9 cellular contexts compared by ENCODE assay signal in the genomic region with DNA sequence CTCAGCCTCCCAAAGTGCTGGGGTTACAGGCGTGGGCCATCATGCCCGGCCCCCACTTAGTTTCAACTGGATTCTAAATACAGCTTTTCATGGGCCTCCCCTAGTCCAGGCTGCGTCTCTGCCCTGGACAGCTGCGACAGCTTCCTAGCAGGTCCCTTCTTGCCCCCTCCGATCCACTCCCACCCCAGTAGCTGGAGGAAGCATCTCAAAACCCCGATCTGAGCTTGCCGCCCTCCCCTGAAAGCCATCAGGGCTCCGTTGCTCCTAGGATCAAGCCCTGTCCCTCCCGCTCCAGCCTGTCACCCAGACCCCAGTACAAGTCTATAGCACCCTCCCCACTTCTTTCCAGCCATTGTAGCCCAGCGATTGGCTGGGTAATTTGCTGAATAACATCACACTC.
A peak's percentile ranks its signal among the peaks of the same experiment; 100 is the strongest.
DNase-seq lines count a peak whose midpoint lies in the region; ATAC-seq and TF ChIP-seq lines count a peak whose summit lies in the region.
"Had no signal": no experiment of that assay in that cellular context is flagged by ENCODE, and none has a peak within 500 bp of the region (broad histone marks: within the 10 kb centered on the region; RNA-seq: fewer than 3 reads in every experiment).

No MANE protein-coding gene starts in this region.

- no peaks in the 10 kb centered on the region for H3K9me3 Mint-ChIP-seq in T-helper 1 cell treated with Interleukin-12 subunit alpha and Interleukin-12 subunit beta and Interleukin-4 antibody, amounts not matched to agents 30 μg/mL and 1 μg/mL, for 36 hours

- H3K4me1 Mint-ChIP-seq in T-helper 1 cell treated with Interleukin-12 subunit alpha and Interleukin-12 subunit beta and Interleukin-4 antibody, amounts not matched to agents 30 μg/mL and 1 μg/mL, for 36 hours (ENCODE audit: low read depth): peaks cover 10% of the 10 kb centered on the region

- peak; percentile 4 for ATAC-seq in HG02981 (IDR thresholded peaks at IDR 0.05; ENCODE audit: unreplicated experiment)

- H3K36me3 Mint-ChIP-seq in T-helper 1 cell treated with Interleukin-12 subunit alpha and Interleukin-12 subunit beta and Interleukin-4 antibody, amounts not matched to agents 30 μg/mL and 1 μg/mL, for 36 hours (ENCODE audit: low read depth): no peaks in the 10 kb centered on the region

- no peak for TF ChIP-seq CTCF in ascending aorta (IDR thresholded peaks at IDR 0.05)
- TF ChIP-seq CTCF in spleen (IDR thresholded peaks at IDR 0.05 in 8 of 11, conservative IDR thresholded peaks at IDR 0.05 in 3 of 11): no peak

- H3K27me3 Mint-ChIP-seq in T-helper 1 cell treated with Interleukin-12 subunit alpha and Interleukin-12 subunit beta and Interleukin-4 antibody, amounts not matched to agents 30 μg/mL and 1 μg/mL, for 36 hours (ENCODE audit: low read depth): no peaks in the 10 kb centered on the region

- H3K27me3 ChIP-seq in ascending aorta: no peaks in the 10 kb centered on the region
- H3K27me3 ChIP-seq in spleen (replicated peaks in 1 of 7): no peaks in the 10 kb centered on the region

- DNase-seq in T-helper 1 cell (no peak), ascending aorta (ENCODE audit: low spot score in 2 of 2) (no peak), spleen (peak; percentile 74), COLO829 (ENCODE audit: low spot score) (no peak), islet precursor cell (no peak), HUDEP-2 (lab: John Stamatoyannopoulos, UW; ENCODE audit: unreplicated experiment in 76 of 76) (no peak)

- no peak for TF ChIP-seq POLR2A in spleen (IDR thresholded peaks at IDR 0.05)

- intact Hi-C loops in ascending aorta (cut with DNase I) (loop anchor here (5.0 kb wide), 2 partner anchors 154 to 249 kb away; no protein-coding TSS in a partner anchor), spleen (cut with DNase I; ENCODE audit: low total_unique reads) (loop anchor here (10.0 kb wide), 1 partner anchor 151 kb away; no protein-coding TSS in a partner anchor)

- 69 to 80% (median 77%) methylated on average over 10 of the region's 10 CpGs for WGBS in spleen, 5 donors

- H3K27ac ChIP-seq in ascending aorta (peak overlapping the region; percentile 47 to 66), spleen (peak overlapping the region in 7 of 8 donors; percentile 2 to 83 (median 67))

- no peak overlapping the region for H3K27ac Mint-ChIP-seq in T-helper 1 cell treated with Interleukin-12 subunit alpha and Interleukin-12 subunit beta and Interleukin-4 antibody, amounts not matched to agents 30 μg/mL and 1 μg/mL, for 36 hours

- H3K4me3 ChIP-seq in ascending aorta: no peak overlapping the region
- peak overlapping the region in 1 of 8 donors; percentile 84 for H3K4me3 ChIP-seq in spleen

- H3K9me3 ChIP-seq in ascending aorta (no peaks in the 10 kb centered on the region), spleen (no peaks in the 10 kb centered on the region)
- H3K9me3 ChIP-seq: neutrophil had no signal

- H3K36me3 ChIP-seq in ascending aorta (peaks cover 0 to 21% of the 10 kb centered on the region in 2 donors), spleen (peaks cover 0 to 66% (median 29%) of the 10 kb centered on the region in 6 donors)
- H3K36me3 ChIP-seq: neutrophil had no signal

- peak overlapping the region; percentile 83 for H3K4me3 Mint-ChIP-seq in T-helper 1 cell treated with Interleukin-12 subunit alpha and Interleukin-12 subunit beta and Interleukin-4 antibody, amounts not matched to agents 30 μg/mL and 1 μg/mL, for 36 hours

- H3K4me1 ChIP-seq in ascending aorta: peaks cover 0 to 26% of the 10 kb centered on the region in 2 donors
- H3K4me1 ChIP-seq in spleen: peaks cover 5 to 46% (median 15%) of the 10 kb centered on the region in 6 donors
